In the genomic region with DNA sequence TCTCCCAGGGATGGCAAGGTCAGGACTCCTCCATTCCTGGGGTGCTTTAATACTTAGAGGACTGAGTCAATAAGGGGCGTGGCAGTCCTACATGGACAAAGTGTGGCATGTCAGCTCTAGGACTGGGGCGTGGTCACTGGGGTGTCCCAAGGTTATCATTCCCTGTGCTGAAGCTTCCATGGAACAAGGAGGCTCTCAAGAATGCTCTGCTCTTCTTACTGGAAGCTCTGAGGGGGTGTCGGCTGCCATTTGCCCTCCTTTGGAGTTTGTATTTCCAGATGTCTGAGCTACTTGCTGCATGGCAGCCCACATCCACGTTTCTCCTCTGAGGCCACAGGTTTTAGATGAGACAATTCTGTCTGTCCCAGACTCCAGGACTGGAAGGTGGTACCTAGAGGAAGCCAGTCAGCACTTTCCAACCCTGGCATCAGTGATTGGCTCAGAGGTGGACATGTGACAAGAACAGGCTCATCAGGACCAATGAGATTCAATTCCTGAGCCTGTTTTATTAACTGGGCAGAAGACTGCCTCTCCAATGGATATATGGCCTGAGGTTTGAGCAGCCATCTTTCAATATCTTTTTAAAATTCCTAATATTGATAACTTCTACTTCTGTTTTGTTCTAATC, we compare ENCODE assay signal across 14 cellular contexts.
DNase-seq lines count a peak whose midpoint lies in the region; ATAC-seq, FAIRE-seq and TF ChIP-seq lines count a peak whose summit lies in the region.
"Had no signal": no experiment of that assay in that cellular context is flagged by ENCODE, and none has a peak within 500 bp of the region (broad histone marks: within the 10 kb centered on the region; RNA-seq: fewer than 3 reads in every experiment).

No MANE protein-coding gene starts in this region.

- no peak overlapping the region for H3K23ac ChIP-seq in IMR-90 (ENCODE audit: low read depth, low read length)

- H3K56ac ChIP-seq in IMR-90 (ENCODE audit: extremely low read depth, insufficient read depth, low read length) = no peak overlapping the region

- H3K4me2 ChIP-seq in IMR-90 (ENCODE audit: low read depth, low read length) = no peak overlapping the region
- no peak overlapping the region for H3K4me2 ChIP-seq in Karpas-422 (ENCODE audit: low read depth, low read length, poor library complexity, severe bottlenecking)
- H3K4me2 ChIP-seq: BLaER1 treated with 17β-estradiol and CSF1 and Interleukin-3, amounts not matched to agents 10 nM and 100 nM had no signal

- POLR2A ChIA-PET in IMR-90 (lab: Charles Lee; ENCODE audit: unreplicated experiment) = no interaction called here

- no peaks in the 10 kb centered on the region for H3K36me3 Mint-ChIP-seq in activated T-cell treated with anti-CD3 and anti-CD28 coated beads, Interleukin-2, amount 50 U/mL, for 24 hours (ENCODE audit: low read depth)
- H3K36me3 Mint-ChIP-seq in activated CD4-positive, alpha-beta T cell treated with anti-CD3 and anti-CD28 coated beads, Interleukin-2, amount 10 ng/mL, durations not matched to agents 24 days and 14 days (ENCODE audit: low read depth) = no peaks in the 10 kb centered on the region
- H3K36me3 Mint-ChIP-seq: CD4-positive, CD25-positive, alpha-beta regulatory T cell had no signal

- H3K27ac ChIP-seq in IMR-90 (ENCODE audit: insufficient read depth, low read length) = no peak overlapping the region
- no peak overlapping the region for H3K27ac ChIP-seq in Karpas-422 (ENCODE audit: low read length)
- H3K27ac ChIP-seq in small intestine (ENCODE audit: low read depth in 1 of 2, low read length in 1 of 2) = no peak overlapping the region
- H3K27ac ChIP-seq: BLaER1 treated with 17β-estradiol and CSF1 and Interleukin-3, amounts not matched to agents 10 nM and 100 nM; HL-60 had no signal

- TF ChIP-seq RAD21 in IMR-90 (IDR thresholded peaks at IDR 0.05; ENCODE audit: low read length) = no peak

- FAIRE-seq in small intestine (lab: Jason Lieb, UNC) = no peak

- H3K36me3 ChIP-seq in IMR-90 (ENCODE audit: control insufficient read depth, insufficient read depth, low read length) (no peaks in the 10 kb centered on the region), Karpas-422 (ENCODE audit: insufficient read depth, low read length) (no peaks in the 10 kb centered on the region), small intestine (ENCODE audit: control insufficient read depth in 2 of 2, insufficient read depth in 2 of 2, low read length in 2 of 2) (no peaks in the 10 kb centered on the region)
- H3K36me3 ChIP-seq: BLaER1 treated with 17β-estradiol and CSF1 and Interleukin-3, amounts not matched to agents 10 nM and 100 nM had no signal

- no peak overlapping the region for H4K5ac ChIP-seq in IMR-90 (ENCODE audit: low read depth, low read length)

- H2AK5ac ChIP-seq in IMR-90 (ENCODE audit: low read depth, low read length) = 0 out of 2 replicates have a peak overlapping the region, but pooled peaks have one; percentile 20

- no peak for DNase-seq in IMR-90
- DNase-seq in Karpas-422 = peak; percentile 44
- peak; percentile 23 for DNase-seq in SW480 (ENCODE audit: low spot score)
- peak; percentile 5 for DNase-seq in small intestine
- no peak for DNase-seq in activated T-cell treated with anti-CD3 and anti-CD28 coated beads, Interleukin-2, amount 50 U/mL, for 24 hours
- no peak for DNase-seq in activated CD4-positive, alpha-beta T cell treated with anti-CD3 and anti-CD28 coated beads, Interleukin-2, amount 10 ng/mL, durations not matched to agents 24 days and 14 days
- DNase-seq: CD4-positive, CD25-positive, alpha-beta regulatory T cell; DMS 273 treated with DMSO at 0.1 percent for 48 hours; DND-41; GDM1; HCEC 1CT had no signal

- intact Hi-C loops in IMR-90 (cut with micrococcal nuclease) = no loop called here
- intact Hi-C loops in activated CD4-positive, alpha-beta T cell treated with anti-CD3 and anti-CD28 coated beads, Interleukin-2, amount 10 ng/mL, durations not matched to agents 24 days and 14 days (cut with micrococcal nuclease) = no loop called here

- H3K9me3 ChIP-seq in IMR-90 (ENCODE audit: control insufficient read depth, insufficient read depth, low read length) (no peaks in the 10 kb centered on the region; the same call in 1 of the 2 replicates), Karpas-422 (ENCODE audit: low read length) (no peaks in the 10 kb centered on the region), small intestine (ENCODE audit: control insufficient read depth, low read depth) (no peaks in the 10 kb centered on the region)
- H3K9me3 ChIP-seq: BLaER1 treated with 17β-estradiol and CSF1 and Interleukin-3, amounts not matched to agents 10 nM and 100 nM had no signal

- no peaks in the 10 kb centered on the region for H3K79me1 ChIP-seq in IMR-90 (ENCODE audit: low read depth in 1 of 2, low read length in 2 of 2)

- TF ChIP-seq CTCF in IMR-90 (conservative IDR thresholded peaks at IDR 0.05; ENCODE audit: low read depth, low read length) = no peak

- no TSS peak for BruUV-seq in IMR-90 (replicated peaks; lab: Mats Ljungman, UMichigan)

- dilution Hi-C loops in IMR-90 (cut with HindIII; ENCODE audit: low sequenced_read_pairs, unreplicated experiment) = no loop called here

- H3K4me3 ChIP-seq in IMR-90 (ENCODE audit: insufficient read depth, low read depth, low read length) (no peak overlapping the region), Karpas-422 (ENCODE audit: low read length) (no peak overlapping the region), small intestine (ENCODE audit: low read depth in 1 of 2, low read length in 2 of 2) (no peak overlapping the region)
- H3K4me3 ChIP-seq: BLaER1 treated with 17β-estradiol and CSF1 and Interleukin-3, amounts not matched to agents 10 nM and 100 nM had no signal

- TF ChIP-seq POLR2A in IMR-90 (IDR thresholded peaks at IDR 0.05; ENCODE audit: low read depth, low read length) = no peak
- no peak for TF ChIP-seq POLR2A in GM18505 (IDR thresholded peaks at IDR 0.05; ENCODE audit: borderline replicate concordance, extremely low read depth, insufficient read depth, insufficient read length)

- no peak overlapping the region for H2BK120ac ChIP-seq in IMR-90 (ENCODE audit: low read depth, low read length)

- H3K4me1 ChIP-seq in IMR-90 (ENCODE audit: control insufficient read depth, insufficient read depth, low read length) (peaks cover 10% of the 10 kb centered on the region), Karpas-422 (ENCODE audit: low read length) (no peaks in the 10 kb centered on the region), small intestine (ENCODE audit: control insufficient read depth in 2 of 2, insufficient read depth in 1 of 2, low read depth in 1 of 2, low read length in 1 of 2) (no peaks in the 10 kb centered on the region)
- H3K4me1 ChIP-seq: BLaER1 treated with 17β-estradiol and CSF1 and Interleukin-3, amounts not matched to agents 10 nM and 100 nM had no signal

- no peak overlapping the region for H3K14ac ChIP-seq in IMR-90 (replicated peaks; ENCODE audit: low read depth, low read length)

- no peak overlapping the region for H4K8ac ChIP-seq in IMR-90 (ENCODE audit: low read depth in 2 of 2, low read length in 2 of 2)

- no peak overlapping the region for H2BK5ac ChIP-seq in IMR-90 (ENCODE audit: low read depth, low read length, poor library complexity, severe bottlenecking)

- in situ Hi-C loops in IMR-90 (cut with MboI; ENCODE audit: low sequenced_read_pairs) = no loop called here

- H3K9ac ChIP-seq in IMR-90 (ENCODE audit: low read depth, low read length) (no peak overlapping the region), Karpas-422 (ENCODE audit: low read length) (no peak overlapping the region)
- H3K9ac ChIP-seq: BLaER1 treated with 17β-estradiol and CSF1 and Interleukin-3, amounts not matched to agents 10 nM and 100 nM had no signal

- no peak overlapping the region for H2AK9ac ChIP-seq in IMR-90 (replicated peaks; ENCODE audit: low read depth, low read length, poor library complexity)

- no peaks in the 10 kb centered on the region for H3K9me2 ChIP-seq in Karpas-422 (replicated peaks; ENCODE audit: insufficient read depth, low read length)

- no peaks in the 10 kb centered on the region for H3K4me1 Mint-ChIP-seq in activated T-cell treated with anti-CD3 and anti-CD28 coated beads, Interleukin-2, amount 50 U/mL, for 24 hours (ENCODE audit: low read depth)
- no peaks in the 10 kb centered on the region for H3K4me1 Mint-ChIP-seq in activated CD4-positive, alpha-beta T cell treated with anti-CD3 and anti-CD28 coated beads, Interleukin-2, amount 10 ng/mL, durations not matched to agents 24 days and 14 days

- no peak overlapping the region for H3K4me3 Mint-ChIP-seq in activated T-cell treated with anti-CD3 and anti-CD28 coated beads, Interleukin-2, amount 50 U/mL, for 24 hours
- H3K4me3 Mint-ChIP-seq in activated CD4-positive, alpha-beta T cell treated with anti-CD3 and anti-CD28 coated beads, Interleukin-2, amount 10 ng/mL, durations not matched to agents 24 days and 14 days = no peak overlapping the region
- H3K4me3 Mint-ChIP-seq: CD4-positive, CD25-positive, alpha-beta regulatory T cell had no signal

- no peak overlapping the region; the same call in 1 of the 2 replicates for H2BK20ac ChIP-seq in IMR-90 (ENCODE audit: low read depth, low read length)

- 0 out of 3 replicates have a peak overlapping the region, but pooled peaks have one; percentile 38 for H2BK15ac ChIP-seq in IMR-90 (ENCODE audit: low read depth, low read length)

- H3K9me3 Mint-ChIP-seq in activated T-cell treated with anti-CD3 and anti-CD28 coated beads, Interleukin-2, amount 50 U/mL, for 24 hours = no peaks in the 10 kb centered on the region
- H3K9me3 Mint-ChIP-seq in activated CD4-positive, alpha-beta T cell treated with anti-CD3 and anti-CD28 coated beads, Interleukin-2, amount 10 ng/mL, durations not matched to agents 24 days and 14 days = no peaks in the 10 kb centered on the region

- no peak overlapping the region for H4K91ac ChIP-seq in IMR-90 (ENCODE audit: insufficient read depth, low read depth, low read length)

- H3K4ac ChIP-seq in IMR-90 (ENCODE audit: low read depth, low read length) = peak overlapping the region; percentile 30; the same call in 1 of the 2 replicates

- no peak overlapping the region for H3K27ac Mint-ChIP-seq in activated T-cell treated with anti-CD3 and anti-CD28 coated beads, Interleukin-2, amount 50 U/mL, for 24 hours
- H3K27ac Mint-ChIP-seq in activated CD4-positive, alpha-beta T cell treated with anti-CD3 and anti-CD28 coated beads, Interleukin-2, amount 10 ng/mL, durations not matched to agents 24 days and 14 days = no peak overlapping the region
- H3K27ac Mint-ChIP-seq: CD4-positive, CD25-positive, alpha-beta regulatory T cell had no signal

- CTCF ChIA-PET in IMR-90 (lab: Yijun Ruan, JAX) = no interaction called here

- H2AFZ ChIP-seq in IMR-90 (replicated peaks; ENCODE audit: low read length, poor library complexity) = no peak overlapping the region
- no peak overlapping the region for H2AFZ ChIP-seq in Karpas-422 (ENCODE audit: low read length)

- H3K18ac ChIP-seq in IMR-90 (ENCODE audit: low read depth, low read length) = no peak overlapping the region

- H3K27me3 ChIP-seq in IMR-90 (ENCODE audit: control insufficient read depth, insufficient read depth, low read length) (no peaks in the 10 kb centered on the region), Karpas-422 (ENCODE audit: low read length) (no peaks in the 10 kb centered on the region), small intestine (ENCODE audit: control insufficient read depth in 2 of 2, insufficient read depth in 2 of 2, low read length in 2 of 2) (no peaks in the 10 kb centered on the region)
- H3K27me3 ChIP-seq: BLaER1 treated with 17β-estradiol and CSF1 and Interleukin-3, amounts not matched to agents 10 nM and 100 nM had no signal

- ATAC-seq in IMR-90 (ENCODE audit: low read depth) (no peak), GM18505 (IDR thresholded peaks at IDR 0.05; ENCODE audit: unreplicated experiment) (no peak)

- peaks cover 3% of the 10 kb centered on the region; the same call in 1 of the 2 replicates for H3K9me1 ChIP-seq in IMR-90 (ENCODE audit: insufficient read depth, low read length)

- H4K20me1 ChIP-seq in IMR-90 (ENCODE audit: insufficient read depth, low read length) (no peaks in the 10 kb centered on the region), Karpas-422 (ENCODE audit: insufficient read depth, low read depth, low read length) (no peaks in the 10 kb centered on the region)
- H4K20me1 ChIP-seq: BLaER1 treated with 17β-estradiol and CSF1 and Interleukin-3, amounts not matched to agents 10 nM and 100 nM had no signal

- WGBS in IMR-90 (ENCODE audit: extremely low coverage in 2 of 2, insufficient read length in 1 of 2), 2 experiments = 100% methylated on average over 3 of the region's 4 CpGs; no CpG with 5 or more reads in 1 of the 2 experiments
- 60 to 83% (median 68%) methylated on average over 4 of the region's 4 CpGs for WGBS in small intestine, 3 donors

- no peaks in the 10 kb centered on the region for H3K79me2 ChIP-seq in Karpas-422 (ENCODE audit: low read length)

- H3K27me3 Mint-ChIP-seq in activated T-cell treated with anti-CD3 and anti-CD28 coated beads, Interleukin-2, amount 50 U/mL, for 24 hours = peaks cover 9% of the 10 kb centered on the region
- H3K27me3 Mint-ChIP-seq in activated CD4-positive, alpha-beta T cell treated with anti-CD3 and anti-CD28 coated beads, Interleukin-2, amount 10 ng/mL, durations not matched to agents 24 days and 14 days = peaks cover 15% of the 10 kb centered on the region

Comparison
In these comparisons a context has a peak if more than half of its experiments do, and no peak if none do; other contexts are left out.
1. DNase-seq: peak in Karpas-422 (single experiment), SW480 (single experiment) and small intestine (single experiment); none in IMR-90 (single experiment), activated T-cell treated with anti-CD3 and anti-CD28 coated beads, Interleukin-2, amount 50 U/mL, for 24 hours (single experiment) and activated CD4-positive, alpha-beta T cell treated with anti-CD3 and anti-CD28 coated beads, Interleukin-2, amount 10 ng/mL, durations not matched to agents 24 days and 14 days (single experiment).